Comparison of ENCODE assay signal across 1 cellular context in genomic region chr16:72317378-72317777, GRCh38.
TF ChIP-seq lines count a peak whose summit lies in the region.

No MANE protein-coding gene starts in this region.

TF ChIP-seq in HepG2, 621 proteins besides CTCF, POLR2A, EP300 and RAD21 (continued from another document):
- TF ChIP-seq, protein P1, sequence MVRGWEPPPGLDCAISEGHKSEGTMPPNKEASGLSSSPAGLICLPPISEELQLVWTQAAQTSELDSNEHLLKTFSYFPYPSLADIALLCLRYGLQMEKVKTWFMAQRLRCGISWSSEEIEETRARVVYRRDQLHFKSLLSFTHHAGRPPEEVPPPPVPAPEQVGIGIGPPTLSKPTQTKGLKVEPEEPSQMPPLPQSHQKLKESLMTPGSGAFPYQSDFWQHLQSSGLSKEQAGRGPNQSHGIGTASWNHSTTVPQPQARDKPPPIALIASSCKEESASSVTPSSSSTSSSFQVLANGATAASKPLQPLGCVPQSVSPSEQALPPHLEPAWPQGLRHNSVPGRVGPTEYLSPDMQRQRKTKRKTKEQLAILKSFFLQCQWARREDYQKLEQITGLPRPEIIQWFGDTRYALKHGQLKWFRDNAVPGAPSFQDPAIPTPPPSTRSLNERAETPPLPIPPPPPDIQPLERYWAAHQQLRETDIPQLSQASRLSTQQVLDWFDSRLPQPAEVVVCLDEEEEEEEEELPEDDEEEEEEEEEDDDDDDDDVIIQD (CRISPR knock-in tag; IDR thresholded peaks at IDR 0.05; ENCODE audit: low read depth) = no peak
